In the genomic region with DNA sequence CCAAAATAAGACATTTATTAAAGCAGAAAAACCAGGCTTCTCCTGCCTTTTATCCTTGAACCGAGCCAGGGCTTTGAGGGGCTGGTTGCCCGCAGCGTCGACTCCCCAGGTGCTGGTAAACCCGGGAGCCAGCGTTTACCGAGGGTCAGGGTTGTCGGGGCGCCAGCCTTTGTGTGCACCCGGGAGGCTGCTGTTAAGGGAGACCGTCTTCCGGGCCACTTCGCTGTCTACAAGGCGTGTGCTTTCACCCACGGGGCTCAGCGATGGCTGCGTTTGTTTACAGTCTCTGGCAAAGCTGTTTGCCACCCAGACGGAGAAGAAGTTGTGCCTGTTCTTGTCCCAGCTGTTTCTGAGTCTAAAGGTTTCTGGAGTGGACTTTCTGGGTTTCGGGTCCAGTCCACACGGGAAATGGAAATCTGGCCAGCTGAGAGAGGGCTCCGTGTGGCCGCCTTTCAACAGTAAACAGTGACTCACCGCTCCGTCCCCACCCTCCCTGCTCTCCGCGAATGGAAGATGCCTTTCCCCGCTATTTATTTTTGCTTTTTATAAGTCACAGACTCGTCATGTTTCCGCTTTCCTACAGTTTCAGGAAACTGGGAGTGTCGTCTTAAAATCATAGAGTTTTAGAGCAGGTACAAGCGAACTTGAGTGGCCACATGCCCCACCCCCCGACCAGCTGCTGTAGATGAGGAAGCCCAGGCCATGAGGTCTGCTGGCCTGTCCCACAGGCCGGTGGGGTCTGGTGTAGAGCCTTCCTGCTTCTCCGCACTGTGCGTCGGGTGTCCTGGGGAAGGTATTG, we compare ENCODE assay signal across 8 cellular contexts. TPM values are rescaled to one million over a fixed set of nuclear protein-coding genes. Genes with fewer than 3 reads are reported as not detected.
DNase-seq lines count a peak whose midpoint lies in the region; ATAC-seq, FAIRE-seq and TF ChIP-seq lines count a peak whose summit lies in the region.

No MANE protein-coding gene starts in this region.

- H3K4me1 ChIP-seq in Panc1 (ENCODE audit: control insufficient read depth, insufficient read depth, low read length) (peaks cover 41% of the 10 kb centered on the region), gastroesophageal sphincter (peaks cover 0 to 70% (median 31%) of the 10 kb centered on the region in 3 donors), pancreas (peaks cover 26 to 39% (median 29%) of the 10 kb centered on the region in 3 donors), upper lobe of right lung (peaks cover 41% of the 10 kb centered on the region)

- peak; percentile 94 for FAIRE-seq in pancreas (lab: Jason Lieb, UNC)

- CTCF ChIA-PET in Panc1 (lab: Charles Lee) = no interaction called here

- peak; percentile 52 to 56 for TF ChIP-seq POLR2A in gastroesophageal sphincter (IDR thresholded peaks at IDR 0.05)

- H3K27me3 ChIP-seq in Panc1 (ENCODE audit: control insufficient read depth, insufficient read depth, low read length) (no peaks in the 10 kb centered on the region), gastroesophageal sphincter (peaks cover 14% of the 10 kb centered on the region), pancreas (no peaks in the 10 kb centered on the region), upper lobe of right lung (peaks cover 3% of the 10 kb centered on the region)

- 1 to 8% methylated on average over 13 to 14 of the region's 36 CpGs for WGBS in gastroesophageal sphincter (ENCODE audit: low coverage in 1 of 2), 2 donors
- 2% methylated on average over 36 of the region's 36 CpGs for WGBS in pancreas, 2 donors

- DNase-seq in Panc1 (ENCODE audit: low read depth, low spot score) (peak; percentile 95), pancreas (peak; percentile 79 to 91 (median 88)), upper lobe of right lung (peak; percentile 92)
- DNase-seq in activated naive CD4-positive, alpha-beta T cell treated with Interleukin-2 at 50 U/mL for 16 hours = peak; percentile 64

- peak overlapping the region; percentile 66 for H3K4me3 ChIP-seq in GM12875 (ENCODE audit: low read depth, low read length)
- H3K4me3 ChIP-seq in Panc1 (ENCODE audit: low read depth in 2 of 2, low read length in 2 of 2) = peak overlapping the region; percentile 71 to 86
- peak overlapping the region; percentile 48 to 87 for H3K4me3 ChIP-seq in gastroesophageal sphincter
- peak overlapping the region; percentile 44 to 69 (median 64) for H3K4me3 ChIP-seq in pancreas
- peak overlapping the region; percentile 68 for H3K4me3 ChIP-seq in upper lobe of right lung

- H3K27ac ChIP-seq in Panc1 (ENCODE audit: low read length) (peak overlapping the region; percentile 88), gastroesophageal sphincter (peak overlapping the region; percentile 80 to 100 (median 98)), pancreas (peak overlapping the region; percentile 97 to 99 (median 98)), upper lobe of right lung (peak overlapping the region; percentile 91)

- no peak for TF ChIP-seq EP300 in gastroesophageal sphincter (IDR thresholded peaks at IDR 0.05)

- intact Hi-C loops in Panc1 (cut with micrococcal nuclease; ENCODE audit: unreplicated experiment) = no loop called here
- intact Hi-C loops in pancreas (cut with DNase I) = no loop called here
- intact Hi-C loops in upper lobe of right lung (cut with DNase I) = no loop called here

- no peaks in the 10 kb centered on the region for H3K36me3 ChIP-seq in Panc1 (ENCODE audit: control insufficient read depth, insufficient read depth, low read length)
- peaks cover 0 to 9% of the 10 kb centered on the region in 2 donors for H3K36me3 ChIP-seq in gastroesophageal sphincter
- H3K36me3 ChIP-seq in pancreas = no peaks in the 10 kb centered on the region
- H3K36me3 ChIP-seq in upper lobe of right lung = no peaks in the 10 kb centered on the region

- TSS peak; percentile 75 for BruUV-seq in Panc1 (replicated peaks; lab: Mats Ljungman, UMichigan)

- in situ Hi-C loops in Panc1 (cut with HindIII; ENCODE audit: low pct_unique_long_range_greater_than_20kb, low sequenced_read_pairs) = no loop called here

- POLR2A ChIA-PET in Panc1 (lab: Charles Lee) = interaction anchor here (0.7 to 1.4 kb wide), 2 partner anchors 13 to 144 kb away, joined by 3 to 4 read pairs; no protein-coding TSS in a partner anchor

- TF ChIP-seq CTCF in GM12875 (IDR thresholded peaks at IDR 0.05; ENCODE audit: borderline replicate concordance, insufficient read depth, low read depth, low read length) (no peak), Panc1 (IDR thresholded peaks at IDR 0.05) (no peak), gastroesophageal sphincter (IDR thresholded peaks at IDR 0.05) (no peak), pancreas (IDR thresholded peaks at IDR 0.05) (no peak), upper lobe of right lung (IDR thresholded peaks at IDR 0.05) (no peak)

- peak; percentile 23 for ATAC-seq in Panc1
- ATAC-seq in gastroesophageal sphincter = peak; percentile 54
- peak; percentile 61 to 75 (median 66) for ATAC-seq in pancreas
- peak; percentile 63 for ATAC-seq in upper lobe of right lung
- no peak for ATAC-seq in GM21447 (IDR thresholded peaks at IDR 0.05; ENCODE audit: unreplicated experiment)
- no peak for ATAC-seq in HG02885 (IDR thresholded peaks at IDR 0.05; ENCODE audit: poor library complexity, unreplicated experiment)

- H3K9me3 ChIP-seq in Panc1 (ENCODE audit: control insufficient read depth, insufficient read depth, low read depth, low read length) (no peaks in the 10 kb centered on the region), gastroesophageal sphincter (no peaks in the 10 kb centered on the region), pancreas (no peaks in the 10 kb centered on the region), upper lobe of right lung (no peaks in the 10 kb centered on the region)

RNA-seq across cellular contexts. Expression of gene MAFK, which starts 2.2 kb away (rescaled TPM):
- total RNA-seq in Panc1 (2021; ENCODE audit: unreplicated experiment) (125 TPM), gastroesophageal sphincter (100 to 1,000 TPM in 1 of 4 donors, 10 to 100 TPM in 3; 64.6 to 104 (median 77.0) TPM), pancreas (10 to 100 TPM; 21.1 to 43.2 (median 23.4) TPM), upper lobe of right lung (64.8 TPM)
- polyA plus RNA-seq in Panc1 (2012; ENCODE audit: insufficient read length) = 120 TPM
- 10 to 100 TPM; 42.6 to 71.2 TPM for polyA plus RNA-seq in pancreas

RNA-seq across cellular contexts. Expression of gene TMEM184A, which starts 23.4 kb away (rescaled TPM):
- 9.2 TPM for total RNA-seq in Panc1 (2021; ENCODE audit: unreplicated experiment)
- polyA plus RNA-seq in Panc1 (2012; ENCODE audit: insufficient read length) = 13.7 TPM
- 1 to 10 TPM in 1 of 4 donors, under 1 TPM in 2, not detected in 1; 0.15 to 1.5 (median 0.31) TPM for total RNA-seq in gastroesophageal sphincter
- 10 to 100 TPM; 15.2 to 27.5 (median 21.3) TPM for total RNA-seq in pancreas
- 10 to 100 TPM; 29.0 to 58.9 TPM for polyA plus RNA-seq in pancreas
- total RNA-seq in upper lobe of right lung = 4.4 TPM

RNA-seq across cellular contexts. Expression of gene INTS1, which starts 28.5 kb away (rescaled TPM):
- total RNA-seq in Panc1 (2021; ENCODE audit: unreplicated experiment) = 173 TPM
- 196 TPM for polyA plus RNA-seq in Panc1 (2012; ENCODE audit: insufficient read length)
- 10 to 100 TPM; 29.8 to 65.5 (median 41.4) TPM for total RNA-seq in gastroesophageal sphincter
- 10 to 100 TPM; 45.0 to 73.2 (median 58.3) TPM for total RNA-seq in pancreas
- 100 to 1,000 TPM in 1 of 2 donors, 10 to 100 TPM in 1; 92.7 to 166 TPM for polyA plus RNA-seq in pancreas
- 49.2 TPM for total RNA-seq in upper lobe of right lung

RNA-seq across cellular contexts. Expression of gene PSMG3, which starts 37.2 kb away (rescaled TPM):
- 59.4 TPM for total RNA-seq in Panc1 (2021; ENCODE audit: unreplicated experiment)
- 81.5 TPM for polyA plus RNA-seq in Panc1 (2012; ENCODE audit: insufficient read length)
- total RNA-seq in gastroesophageal sphincter = 10 to 100 TPM; 27.7 to 36.6 (median 35.7) TPM
- 10 to 100 TPM in 4 of 6 donors, 1 to 10 TPM in 2; 6.7 to 12.0 (median 11.0) TPM for total RNA-seq in pancreas
- polyA plus RNA-seq in pancreas = 10 to 100 TPM; 45.6 to 46.1 TPM
- 20.3 TPM for total RNA-seq in upper lobe of right lung

Comparison
In these comparisons a context has a peak if more than half of its experiments do, and no peak if none do; other contexts are left out.
1. ATAC-seq: peak in Panc1 (single experiment), gastroesophageal sphincter (single experiment), pancreas (4 of 4) and upper lobe of right lung (single experiment); none in GM21447 (single experiment) and HG02885 (single experiment).
2. Peak in every context shown above with its lines, with median percentiles within 50 percentile points of each other: H3K4me3 ChIP-seq, DNase-seq and H3K27ac ChIP-seq.